In the genomic region with DNA sequence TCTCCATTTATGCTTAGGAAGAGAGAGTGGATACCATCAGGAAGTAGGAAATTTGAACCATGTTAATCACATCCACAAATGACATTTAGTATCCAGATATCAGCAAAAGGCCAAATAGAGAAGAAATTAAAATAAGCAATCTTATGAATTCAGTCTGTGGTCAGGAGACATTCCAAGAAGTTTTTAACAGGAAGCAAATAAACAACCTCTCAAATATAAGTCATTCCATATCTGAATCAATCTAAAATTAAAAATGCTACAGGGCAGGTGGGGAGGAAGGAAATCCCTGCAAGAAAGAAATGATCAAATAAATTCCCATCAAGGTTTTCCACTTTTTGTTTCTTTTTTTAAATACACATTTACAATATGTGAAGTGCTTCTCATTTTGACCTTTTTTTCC, we compare ENCODE assay signal across 8 cellular contexts.
"Had no signal": no experiment of that assay in that cellular context is flagged by ENCODE, and none has a peak within 500 bp of the region (broad histone marks: within the 10 kb centered on the region; RNA-seq: fewer than 3 reads in every experiment).

No MANE protein-coding gene starts in this region.

- H2AFZ ChIP-seq: GM23248, GM23338 had no signal

- H3K36me3 ChIP-seq: HAP-1 had no signal

- H3K9me3 ChIP-seq: HAP-1 had no signal

- DNase-seq: GM23248, GOT3, H7, H9, HCEC 1CT, HFFc6 had no signal

- H3K4me2 ChIP-seq: GM23338 had no signal

- H3K4me3 ChIP-seq: GM23248, GM23338, HAP-1 had no signal

- H3K9ac ChIP-seq: GM23248 had no signal

- H3K27ac ChIP-seq: GM23248 had no signal
